1 cellular context compared by ENCODE assay signal in genomic region chr3:196227629-196228493, GRCh38.
TF ChIP-seq lines count a peak whose summit lies in the region.

No MANE protein-coding gene starts in this region.

TF ChIP-seq in GM23338, 12 proteins besides CTCF, POLR2A, EP300 and RAD21 (continued from another document):
- TF ChIP-seq ZNF462 (CRISPR knock-in tag; IDR thresholded peaks at IDR 0.05) = no peak
- no peak for TF ChIP-seq STAT1 (IDR thresholded peaks at IDR 0.05; ENCODE audit: unreplicated experiment)
- TF ChIP-seq ETS1 (IDR thresholded peaks at IDR 0.05) = no peak
- TF ChIP-seq JUNB (IDR thresholded peaks at IDR 0.05; ENCODE audit: unreplicated experiment) = no peak
- TF ChIP-seq POLR2AphosphoS5 (IDR thresholded peaks at IDR 0.05; ENCODE audit: low read depth) = no peak
- no peak for TF ChIP-seq EZH2 (IDR thresholded peaks at IDR 0.05; ENCODE audit: low read depth, unreplicated experiment)
